In the genomic region with DNA sequence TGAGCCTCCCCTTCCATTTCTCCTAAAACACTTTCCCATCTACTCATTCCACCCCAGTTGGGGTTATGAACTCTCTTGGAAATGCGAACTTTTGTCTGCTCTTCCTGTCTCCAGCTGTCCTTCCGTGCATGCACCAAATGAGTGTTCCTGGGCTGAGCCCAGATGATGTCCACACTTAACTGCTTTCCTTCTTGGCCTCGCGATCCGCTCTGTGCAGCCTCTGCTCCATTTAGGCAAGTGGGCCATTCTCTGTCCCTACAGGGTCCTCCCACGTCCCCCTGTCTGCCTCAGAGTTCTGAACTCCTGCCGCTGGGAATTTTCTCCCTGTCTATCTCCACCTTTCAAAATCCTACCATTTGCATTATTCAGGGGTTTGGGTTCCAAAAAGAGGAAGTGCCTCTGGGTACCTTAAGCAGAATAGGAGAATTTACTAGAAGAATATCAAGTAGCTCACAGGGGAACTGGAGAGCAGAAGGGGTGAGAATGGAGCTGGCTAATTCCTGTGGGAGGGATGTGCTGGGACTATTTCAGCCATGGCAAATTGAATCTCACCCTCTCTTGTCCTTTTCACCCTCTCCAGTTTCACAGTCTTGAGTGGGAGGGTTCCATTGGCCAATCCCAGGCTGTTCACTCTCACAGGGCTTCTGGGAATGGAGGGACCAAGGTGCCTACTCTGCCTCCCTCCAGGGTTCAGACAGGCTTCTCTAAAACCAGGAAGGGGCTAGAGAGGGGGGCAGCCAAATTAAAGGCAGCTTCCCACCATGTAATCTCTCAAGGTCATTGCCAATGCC, we compare ENCODE assay signal across 16 cellular contexts. TPM values are rescaled to one million over a fixed set of nuclear protein-coding genes. Genes with fewer than 3 reads are reported as not detected.
DNase-seq lines count a peak whose midpoint lies in the region; ATAC-seq and TF ChIP-seq lines count a peak whose summit lies in the region.
"Had no signal": no experiment of that assay in that cellular context is flagged by ENCODE, and none has a peak within 500 bp of the region (broad histone marks: within the 10 kb centered on the region; RNA-seq: fewer than 3 reads in every experiment).

No MANE protein-coding gene starts in this region.

- H2AK5ac ChIP-seq in mesenchymal stem cell (ENCODE audit: low read length, severe bottlenecking): no peak overlapping the region

- peaks cover 40% of the 10 kb centered on the region for H3K4me1 ChIP-seq in DND-41 (ENCODE audit: insufficient read depth, low read length)
- H3K4me1 ChIP-seq in mesenchymal stem cell (ENCODE audit: control insufficient read depth, insufficient read depth, low read depth, low read length): peaks cover 3% of the 10 kb centered on the region
- peaks cover 0 to 10% of the 10 kb centered on the region in 2 donors for H3K4me1 ChIP-seq in gastrocnemius medialis

- 83% methylated on average over 6 of the region's 7 CpGs for WGBS in mesenchymal stem cell

- H3K27ac ChIP-seq in DND-41 (ENCODE audit: low read length) (peak overlapping the region; percentile 67), mesenchymal stem cell (ENCODE audit: low read length, poor library complexity, severe bottlenecking) (no peak overlapping the region), gastrocnemius medialis (no peak overlapping the region), coronary artery (no peak overlapping the region)
- H3K27ac ChIP-seq: A549, body of pancreas, SJSA1, WERI-Rb-1 had no signal

- no peak overlapping the region for H3K18ac ChIP-seq in mesenchymal stem cell (ENCODE audit: low read depth in 1 of 2, low read length in 2 of 2)

- no peak overlapping the region for H2BK15ac ChIP-seq in mesenchymal stem cell (ENCODE audit: low read depth, poor library complexity, severe bottlenecking)

- H3K14ac ChIP-seq in mesenchymal stem cell (ENCODE audit: low read length in 2 of 2): no peak overlapping the region

- no peak overlapping the region for H2BK12ac ChIP-seq in mesenchymal stem cell (ENCODE audit: low read length in 2 of 2)

- POLR2A ChIA-PET in activated CD4-positive, alpha-beta memory T cell treated with anti-CD3 and anti-CD28 coated beads, Interleukin-2, amount 10 ng/mL, durations not matched to agents 7 days and 5 days (lab: Charles Lee): interaction anchor here (1.0 to 1.7 kb wide), 4 partner anchors 14 to 58 kb away, joined by 3 to 4 read pairs (median 3); no protein-coding TSS in a partner anchor

- H3K27me3 ChIP-seq in DND-41 (ENCODE audit: insufficient read depth, low read length, poor library complexity): no peaks in the 10 kb centered on the region
- H3K27me3 ChIP-seq in mesenchymal stem cell (ENCODE audit: control insufficient read depth in 1 of 2, insufficient read depth in 1 of 2, low read length in 2 of 2): peaks cover 0 to 23% of the 10 kb centered on the region in 2 experiments
- no peaks in the 10 kb centered on the region for H3K27me3 ChIP-seq in gastrocnemius medialis
- H3K27me3 ChIP-seq: body of pancreas, SJSA1 had no signal

- no peak overlapping the region for H2BK120ac ChIP-seq in mesenchymal stem cell (ENCODE audit: low read depth, low read length)

- no peak for TF ChIP-seq CTCF in DND-41 (IDR thresholded peaks at IDR 0.05; ENCODE audit: borderline replicate concordance, extremely low read depth, low read length, poor library complexity, severe bottlenecking)
- no peak for TF ChIP-seq CTCF in gastrocnemius medialis (IDR thresholded peaks at IDR 0.05 in 4 of 5, conservative IDR thresholded peaks at IDR 0.05 in 1 of 5)
- TF ChIP-seq CTCF in coronary artery (IDR thresholded peaks at IDR 0.05): no peak

- no peak overlapping the region for H4K8ac ChIP-seq in mesenchymal stem cell (ENCODE audit: low read length)

- H4K91ac ChIP-seq in mesenchymal stem cell (ENCODE audit: low read length): no peak overlapping the region

- peak overlapping the region; percentile 99 for H3K27ac Mint-ChIP-seq in T-helper 1 cell treated with Interleukin-12 subunit alpha and Interleukin-12 subunit beta and Interleukin-4 antibody, amounts not matched to agents 30 μg/mL and 1 μg/mL, for 36 hours
- H3K27ac Mint-ChIP-seq in activated CD4-positive, alpha-beta memory T cell treated with anti-CD3 and anti-CD28 coated beads, Interleukin-2, amount 10 ng/mL, durations not matched to agents 7 days and 5 days: peak overlapping the region; percentile 96
- H3K27ac Mint-ChIP-seq: nephron progenitor cell had no signal

- ATAC-seq in DND-41 (ENCODE audit: insufficient read depth, low read depth) (no peak), gastrocnemius medialis (no peak)
- ATAC-seq: A549, body of pancreas, left ventricle myocardium superior had no signal

- no peak overlapping the region for H3K4me3 ChIP-seq in DND-41 (ENCODE audit: low read depth in 1 of 2, low read length in 2 of 2)
- no peak overlapping the region for H3K4me3 ChIP-seq in mesenchymal stem cell (ENCODE audit: insufficient read depth in 1 of 2, low read depth in 1 of 2, low read length in 2 of 2)
- no peak overlapping the region for H3K4me3 ChIP-seq in gastrocnemius medialis
- H3K4me3 ChIP-seq in coronary artery: no peak overlapping the region
- H3K4me3 ChIP-seq: A549, body of pancreas, SJSA1 had no signal

- H3K27me3 Mint-ChIP-seq in T-helper 1 cell treated with Interleukin-12 subunit alpha and Interleukin-12 subunit beta and Interleukin-4 antibody, amounts not matched to agents 30 μg/mL and 1 μg/mL, for 36 hours (ENCODE audit: low read depth): no peaks in the 10 kb centered on the region
- no peaks in the 10 kb centered on the region for H3K27me3 Mint-ChIP-seq in activated CD4-positive, alpha-beta memory T cell treated with anti-CD3 and anti-CD28 coated beads, Interleukin-2, amount 10 ng/mL, durations not matched to agents 7 days and 5 days

- peak overlapping the region; percentile 41 for H3K4me3 Mint-ChIP-seq in T-helper 1 cell treated with Interleukin-12 subunit alpha and Interleukin-12 subunit beta and Interleukin-4 antibody, amounts not matched to agents 30 μg/mL and 1 μg/mL, for 36 hours
- no peak overlapping the region for H3K4me3 Mint-ChIP-seq in activated CD4-positive, alpha-beta memory T cell treated with anti-CD3 and anti-CD28 coated beads, Interleukin-2, amount 10 ng/mL, durations not matched to agents 7 days and 5 days
- H3K4me3 Mint-ChIP-seq: nephron progenitor cell had no signal

- H3K79me1 ChIP-seq in mesenchymal stem cell (replicated peaks; ENCODE audit: low read length, poor library complexity, severe bottlenecking): no peaks in the 10 kb centered on the region

- H3K36me3 Mint-ChIP-seq in T-helper 1 cell treated with Interleukin-12 subunit alpha and Interleukin-12 subunit beta and Interleukin-4 antibody, amounts not matched to agents 30 μg/mL and 1 μg/mL, for 36 hours (ENCODE audit: low read depth): peaks cover 19% of the 10 kb centered on the region
- peaks cover 10% of the 10 kb centered on the region for H3K36me3 Mint-ChIP-seq in activated CD4-positive, alpha-beta memory T cell treated with anti-CD3 and anti-CD28 coated beads, Interleukin-2, amount 10 ng/mL, durations not matched to agents 7 days and 5 days (ENCODE audit: low read depth)

- H4K20me1 ChIP-seq in DND-41 (ENCODE audit: insufficient read depth, low read length): no peaks in the 10 kb centered on the region

- no peak overlapping the region for H2AFZ ChIP-seq in DND-41 (ENCODE audit: low read depth, low read length)
- peak overlapping the region; percentile 31 for H2AFZ ChIP-seq in mesenchymal stem cell (ENCODE audit: low read depth, low read length)

- H3K4ac ChIP-seq in mesenchymal stem cell (ENCODE audit: low read depth in 1 of 2, low read length in 2 of 2): no peak overlapping the region

- CTCF ChIA-PET in activated CD4-positive, alpha-beta memory T cell treated with anti-CD3 and anti-CD28 coated beads, Interleukin-2, amount 10 ng/mL, durations not matched to agents 7 days and 5 days (lab: Charles Lee): no interaction called here

- in situ Hi-C loops in gastrocnemius medialis (cut with MboI; ENCODE audit: low sequenced_read_pairs in 4 of 4): loop anchor here in 1 of 4 donors (25.0 kb wide), 1 partner anchor 297 kb away; no protein-coding TSS in a partner anchor

- no peak overlapping the region for H2BK5ac ChIP-seq in mesenchymal stem cell (ENCODE audit: low read depth, low read length, poor library complexity, severe bottlenecking)

- peaks cover 2% of the 10 kb centered on the region for H3K79me2 ChIP-seq in DND-41 (ENCODE audit: insufficient read depth, low read length)

- no peak for DNase-seq in T-helper 1 cell
- DNase-seq in DND-41: no peak
- DNase-seq in activated CD4-positive, alpha-beta memory T cell treated with anti-CD3 and anti-CD28 coated beads, Interleukin-2, amount 10 ng/mL, durations not matched to agents 7 days and 5 days: no peak
- DNase-seq in mesenchymal stem cell: no peak
- DNase-seq in retina: no peak
- no peak for DNase-seq in gastrocnemius medialis
- no peak for DNase-seq in coronary artery (ENCODE audit: low spot score)
- DNase-seq: body of pancreas, hypothalamus, left ventricle myocardium superior, nephron progenitor cell, trophoblast cell, WERI-Rb-1 had no signal

- no peak overlapping the region for H3K23ac ChIP-seq in mesenchymal stem cell (ENCODE audit: low read length in 2 of 2)

- H3K4me1 Mint-ChIP-seq in T-helper 1 cell treated with Interleukin-12 subunit alpha and Interleukin-12 subunit beta and Interleukin-4 antibody, amounts not matched to agents 30 μg/mL and 1 μg/mL, for 36 hours (ENCODE audit: low read depth): peaks cover 60% of the 10 kb centered on the region
- H3K4me1 Mint-ChIP-seq in activated CD4-positive, alpha-beta memory T cell treated with anti-CD3 and anti-CD28 coated beads, Interleukin-2, amount 10 ng/mL, durations not matched to agents 7 days and 5 days: peaks cover 71% of the 10 kb centered on the region

- H3K9me3 ChIP-seq in DND-41 (ENCODE audit: insufficient read depth, low read length, severe bottlenecking): no peaks in the 10 kb centered on the region
- H3K9me3 ChIP-seq in mesenchymal stem cell (ENCODE audit: control insufficient read depth, low read length): no peaks in the 10 kb centered on the region
- no peaks in the 10 kb centered on the region for H3K9me3 ChIP-seq in gastrocnemius medialis
- H3K9me3 ChIP-seq: A549, body of pancreas, SJSA1 had no signal

- peaks cover 10% of the 10 kb centered on the region for H3K9me3 Mint-ChIP-seq in T-helper 1 cell treated with Interleukin-12 subunit alpha and Interleukin-12 subunit beta and Interleukin-4 antibody, amounts not matched to agents 30 μg/mL and 1 μg/mL, for 36 hours
- H3K9me3 Mint-ChIP-seq in activated CD4-positive, alpha-beta memory T cell treated with anti-CD3 and anti-CD28 coated beads, Interleukin-2, amount 10 ng/mL, durations not matched to agents 7 days and 5 days: no peaks in the 10 kb centered on the region

- intact Hi-C loops in gastrocnemius medialis (cut with DNase I; ENCODE audit: low total_unique reads): loop anchor here (10.0 kb wide), 1 partner anchor 355 kb away; no protein-coding TSS in a partner anchor

- H3K4me2 ChIP-seq in DND-41 (ENCODE audit: insufficient read depth, low read length): no peak overlapping the region
- H3K4me2 ChIP-seq in mesenchymal stem cell (ENCODE audit: low read length, poor library complexity, severe bottlenecking): no peak overlapping the region
- H3K4me2 ChIP-seq: A549 had no signal

- no peak for TF ChIP-seq POLR2A in gastrocnemius medialis (IDR thresholded peaks at IDR 0.05)

- H3K9ac ChIP-seq in DND-41 (ENCODE audit: low read depth, low read length) (no peak overlapping the region), mesenchymal stem cell (ENCODE audit: low read length) (no peak overlapping the region)

- H3K36me3 ChIP-seq in DND-41 (ENCODE audit: insufficient read depth, low read length): no peaks in the 10 kb centered on the region
- H3K36me3 ChIP-seq in mesenchymal stem cell (ENCODE audit: control insufficient read depth in 1 of 2, insufficient read depth in 2 of 2, low read depth in 1 of 2, low read length in 2 of 2): no peaks in the 10 kb centered on the region
- no peaks in the 10 kb centered on the region for H3K36me3 ChIP-seq in gastrocnemius medialis
- H3K36me3 ChIP-seq: WERI-Rb-1 had no signal

RNA-seq across cellular contexts. Expression of a gene that starts 4.6 kb away (rescaled TPM):
- total RNA-seq in activated CD4-positive, alpha-beta memory T cell treated with anti-CD3 and anti-CD28 coated beads, Interleukin-2, amount 10 ng/mL, durations not matched to agents 7 days and 5 days: 10 to 100 TPM; 70.8 to 75.9 TPM
- 67.1 TPM for polyA plus RNA-seq in mesenchymal stem cell (2013, experiment 1 of 2)
- 65.5 TPM for polyA plus RNA-seq in mesenchymal stem cell (2013, experiment 2 of 2)
- total RNA-seq in gastrocnemius medialis: 10 to 100 TPM; 46.7 to 86.1 (median 57.9) TPM
